ENCODE assay signal across 10 cellular contexts in genomic region chr2:11483806-11484147, GRCh38. TPM values are rescaled to one million over a fixed set of nuclear protein-coding genes. Genes with fewer than 3 reads are reported as not detected.
DNase-seq lines count a peak whose midpoint lies in the region; ATAC-seq and TF ChIP-seq lines count a peak whose summit lies in the region.
"Had no signal": no experiment of that assay in that cellular context is flagged by ENCODE, and none has a peak within 500 bp of the region (broad histone marks: within the 10 kb centered on the region; RNA-seq: fewer than 3 reads in every experiment).

No MANE protein-coding gene starts in this region.

- H3K4me3 Mint-ChIP-seq in GM23338 (peak overlapping the region; percentile 99), chondrocyte (ENCODE audit: unreplicated experiment) (peak overlapping the region; percentile 84)
- no peak overlapping the region for H3K4me3 Mint-ChIP-seq in activated T-helper 17 cell treated with anti-CD3 and anti-CD28 coated beads, Interleukin-2, amount 50 U/mL, for 72 hours

- H3K9me3 Mint-ChIP-seq in GM23338: peaks cover 3% of the 10 kb centered on the region; the same call in 2 of the 3 replicates
- H3K9me3 Mint-ChIP-seq in chondrocyte (ENCODE audit: low read depth): no peaks in the 10 kb centered on the region
- no peaks in the 10 kb centered on the region for H3K9me3 Mint-ChIP-seq in activated T-helper 17 cell treated with anti-CD3 and anti-CD28 coated beads, Interleukin-2, amount 50 U/mL, for 72 hours

- H2AFZ ChIP-seq in GM23338 (no peak overlapping the region), neuron (ENCODE audit: low read depth, low read length) (no peak overlapping the region)

- no peak for TF ChIP-seq CTCF in GM23338 (conservative IDR thresholded peaks at IDR 0.05; ENCODE audit: low read depth in 2 of 2)
- TF ChIP-seq CTCF in chondrocyte (IDR thresholded peaks at IDR 0.05): no peak

- H3K27me3 ChIP-seq in GM23338 (ENCODE audit: insufficient read depth): peaks cover 23% of the 10 kb centered on the region
- no peaks in the 10 kb centered on the region for H3K27me3 ChIP-seq in neuron (ENCODE audit: insufficient read depth, low read length)

- H3K79me2 ChIP-seq in GM23338 (replicated peaks; ENCODE audit: insufficient read depth): peaks cover 43% of the 10 kb centered on the region

- H3K27me3 Mint-ChIP-seq in GM23338 (ENCODE audit: insufficient read depth, low read depth, poor library complexity): peaks cover 16% of the 10 kb centered on the region
- peaks cover 17% of the 10 kb centered on the region for H3K27me3 Mint-ChIP-seq in chondrocyte (ENCODE audit: low read depth)
- H3K27me3 Mint-ChIP-seq in activated T-helper 17 cell treated with anti-CD3 and anti-CD28 coated beads, Interleukin-2, amount 50 U/mL, for 72 hours: peaks cover 54% of the 10 kb centered on the region

- H4K20me1 ChIP-seq in GM23338 (replicated peaks; ENCODE audit: insufficient read depth): 0 out of 2 replicates have a peak, but pooled peaks cover 6% of the 10 kb centered on the region

- DNase-seq in DMS 273 (lab: John Stamatoyannopoulos, UW; ENCODE audit: unreplicated experiment): peak; percentile 43
- no peak for DNase-seq in DMS 273 treated with DMSO at 0.1 percent for 48 hours (lab: John Stamatoyannopoulos, UW)
- DNase-seq in GM23338 (ENCODE audit: low spot score): no peak
- no peak for DNase-seq in chondrocyte (ENCODE audit: low spot score)
- no peak for DNase-seq in stimulated activated CD4-positive, alpha-beta T cell treated with anti-CD3 and anti-CD28 coated beads, Interleukin-1b, Interleukin-23, amount 100 ng/mL, for 48 hours
- no peak for DNase-seq in activated gamma-delta T cell treated with Interleukin-2 at 50 U/mL for 16 hours
- DNase-seq: activated CD8-positive, alpha-beta memory T cell treated with anti-CD3 and anti-CD28 coated beads for 24 hours had no signal

- H3F3A ChIP-seq in GM23338 (replicated peaks; ENCODE audit: low read depth): peaks cover 5% of the 10 kb centered on the region; the same call in 1 of the 2 replicates

- ATAC-seq in GM23338: no peak
- no peak for ATAC-seq in activated T-helper 17 cell treated with anti-CD3 and anti-CD28 coated beads, Interleukin-2, amount 50 U/mL, for 72 hours (replicated peaks)

- peaks cover 19% of the 10 kb centered on the region for H3K4me1 Mint-ChIP-seq in GM23338
- peaks cover 19% of the 10 kb centered on the region for H3K4me1 Mint-ChIP-seq in chondrocyte (ENCODE audit: low read depth)
- H3K4me1 Mint-ChIP-seq in activated T-helper 17 cell treated with anti-CD3 and anti-CD28 coated beads, Interleukin-2, amount 50 U/mL, for 72 hours: peaks cover 5% of the 10 kb centered on the region

- H3K4me3 ChIP-seq in GM23338 (peak overlapping the region; percentile 83), neuron (ENCODE audit: low read length) (peak overlapping the region; percentile 68)

- no peaks in the 10 kb centered on the region for H3K9me3 ChIP-seq in neuron (ENCODE audit: low read length)

- H3K27ac ChIP-seq in GM23338 (ENCODE audit: low read depth): no peak overlapping the region
- H3K27ac ChIP-seq: HL-60 had no signal

- peaks cover 6% of the 10 kb centered on the region; the same call in 2 of the 3 replicates for H3K36me3 Mint-ChIP-seq in GM23338 (ENCODE audit: low read depth)
- no peaks in the 10 kb centered on the region for H3K36me3 Mint-ChIP-seq in chondrocyte (ENCODE audit: low read depth)
- no peaks in the 10 kb centered on the region for H3K36me3 Mint-ChIP-seq in activated T-helper 17 cell treated with anti-CD3 and anti-CD28 coated beads, Interleukin-2, amount 50 U/mL, for 72 hours (ENCODE audit: low read depth)

- peak overlapping the region; percentile 71 for H3K4me2 ChIP-seq in GM23338

- H3K9me2 ChIP-seq in GM23338 (ENCODE audit: insufficient read depth): no peaks in the 10 kb centered on the region

- H3K36me3 ChIP-seq in GM23338 (ENCODE audit: insufficient read depth) (no peaks in the 10 kb centered on the region), neuron (ENCODE audit: insufficient read depth, low read length) (peaks cover 7% of the 10 kb centered on the region)

- H3K27ac Mint-ChIP-seq in GM23338 (no peak overlapping the region), chondrocyte (ENCODE audit: unreplicated experiment) (no peak overlapping the region)
- H3K27ac Mint-ChIP-seq in activated T-helper 17 cell treated with anti-CD3 and anti-CD28 coated beads, Interleukin-2, amount 50 U/mL, for 72 hours: no peak overlapping the region

- H3K4me1 ChIP-seq in GM23338 (ENCODE audit: insufficient read depth) (peaks cover 14% of the 10 kb centered on the region; the same call in 1 of the 2 replicates), neuron (ENCODE audit: insufficient read depth, low read length) (peaks cover 43% of the 10 kb centered on the region)

TF ChIP-seq in GM23338, 12 proteins besides CTCF, POLR2A, EP300 and RAD21:
- no peak for TF ChIP-seq CREB1 (CRISPR knock-in tag; IDR thresholded peaks at IDR 0.05; ENCODE audit: low read depth)

RNA-seq across cellular contexts. Expression of gene E2F6, which starts 17.8 kb away (rescaled TPM):
- 20.7 and 30.2 TPM in 2 replicates for total RNA-seq in GM23338 (2014; rRNA removed; shearing (Covaris generic))
- polyA plus RNA-seq in GM23338 (2016; fragmentation: Nextera tagmentation; extraction: Ambion mirVana): 11.9 and 16.9 TPM in 2 replicates
- 14.2 to 17.7 TPM (median 15.1 TPM) in 3 replicates for total RNA-seq in chondrocyte
- total RNA-seq in activated T-helper 17 cell treated with anti-CD3 and anti-CD28 coated beads, Interleukin-2, amount 50 U/mL, for 72 hours: 1 to 10 TPM; 5.8 to 8.6 TPM

RNA-seq across cellular contexts. Expression of gene GREB1, which starts 50.1 kb away (rescaled TPM):
- total RNA-seq in GM23338 (2014; rRNA removed; shearing (Covaris generic)): 35.0 and 36.5 TPM in 2 replicates
- polyA plus RNA-seq in GM23338 (2016; fragmentation: Nextera tagmentation; extraction: Ambion mirVana): 12.0 and 12.2 TPM in 2 replicates
- total RNA-seq in chondrocyte: 0.52 to 2.2 TPM (median 1.6 TPM) in 3 replicates
- 1 to 10 TPM in 1 of 2 donors, under 1 TPM in 1; 0.95 to 1.0 TPM for total RNA-seq in activated T-helper 17 cell treated with anti-CD3 and anti-CD28 coated beads, Interleukin-2, amount 50 U/mL, for 72 hours

Comparison
In these comparisons a context has a peak if more than half of its experiments do, and no peak if none do; other contexts are left out.
1. RNA of gene GREB1, which starts 50.1 kb away (total RNA-seq): 35.0 to 36.5 TPM in GM23338; 0.95 to 1.0 TPM in activated T-helper 17 cell treated with anti-CD3 and anti-CD28 coated beads, Interleukin-2, amount 50 U/mL, for 72 hours and 0.52 to 2.2 TPM in chondrocyte; every median in the first group is over 10 times any median in the second.